ENCODE assay signal across 19 cellular contexts in genomic region chr5:105735704-105736103, GRCh38.
DNase-seq lines count a peak whose midpoint lies in the region; ATAC-seq and TF ChIP-seq lines count a peak whose summit lies in the region.
"Had no signal": no experiment of that assay in that cellular context is flagged by ENCODE, and none has a peak within 500 bp of the region (broad histone marks: within the 10 kb centered on the region; RNA-seq: fewer than 3 reads in every experiment).

No MANE protein-coding gene starts in this region.

- no peak for ATAC-seq in HG03457 (IDR thresholded peaks at IDR 0.05; ENCODE audit: unreplicated experiment)
- ATAC-seq in stimulated activated memory B cell treated with anti-CD40 and anti-IgM and Interleukin-4, amounts not matched to agents 10 μg/mL and 1 μg/mL and 100 μg/mL, for 72 hours = no peak
- ATAC-seq: A549 had no signal

- H3K27me3 ChIP-seq in brain microvascular endothelial cell (replicated peaks) = no peaks in the 10 kb centered on the region
- H3K27me3 ChIP-seq: BE2C had no signal

- no peak overlapping the region for H3K4me3 Mint-ChIP-seq in stimulated activated memory B cell treated with anti-CD40 and anti-IgM and Interleukin-4, amounts not matched to agents 10 μg/mL and 1 μg/mL and 100 μg/mL, for 72 hours
- H3K4me3 Mint-ChIP-seq: CD4-positive, alpha-beta memory T cell; H9 had no signal

- no peak overlapping the region for H3K4me3 ChIP-seq in brain microvascular endothelial cell (ENCODE audit: low read depth, low read length)
- H3K4me3 ChIP-seq: A549 had no signal

- no peak overlapping the region for H3K27ac ChIP-seq in brain microvascular endothelial cell
- H3K27ac ChIP-seq: A549, C4-2B, HL-60 had no signal

- no peaks in the 10 kb centered on the region for H3K4me1 Mint-ChIP-seq in stimulated activated memory B cell treated with anti-CD40 and anti-IgM and Interleukin-4, amounts not matched to agents 10 μg/mL and 1 μg/mL and 100 μg/mL, for 72 hours
- H3K4me1 Mint-ChIP-seq: CD4-positive, alpha-beta memory T cell had no signal

- in situ Hi-C loops in brain microvascular endothelial cell (cut with HindIII; ENCODE audit: low pct_ligation_motif_present, low sequenced_read_pairs) = no loop called here

- DNase-seq in OCI-M1 (lab: John Stamatoyannopoulos, UW) = peak; percentile 42
- DNase-seq in brain microvascular endothelial cell = peak; percentile 37
- DNase-seq in fibroblast of peridontal ligament (ENCODE audit: extremely low read depth) = peak; percentile 53
- DNase-seq in stromal cell of bone marrow (ENCODE audit: low read depth) = peak; percentile 2
- no peak for DNase-seq in activated CD4-positive, alpha-beta T cell treated with anti-CD3 and anti-CD28 coated beads for 1 hour
- DNase-seq in middle frontal gyrus (ENCODE audit: extremely low spot score, low spot score) = no peak
- DNase-seq: BE2C; CD4-positive, alpha-beta memory T cell; DMS153; DMS79 treated with DMSO at 0.1 percent for 48 hours; EL; GDM1; GOT3; H9 had no signal

- H3K27ac Mint-ChIP-seq in stimulated activated memory B cell treated with anti-CD40 and anti-IgM and Interleukin-4, amounts not matched to agents 10 μg/mL and 1 μg/mL and 100 μg/mL, for 72 hours = no peak overlapping the region
- H3K27ac Mint-ChIP-seq: CD4-positive, alpha-beta memory T cell; H9 had no signal

- no peaks in the 10 kb centered on the region for H3K27me3 Mint-ChIP-seq in stimulated activated memory B cell treated with anti-CD40 and anti-IgM and Interleukin-4, amounts not matched to agents 10 μg/mL and 1 μg/mL and 100 μg/mL, for 72 hours
- H3K27me3 Mint-ChIP-seq: CD4-positive, alpha-beta memory T cell had no signal

- no peaks in the 10 kb centered on the region for H3K36me3 ChIP-seq in brain microvascular endothelial cell (replicated peaks)
- H3K36me3 ChIP-seq: BE2C had no signal

- no peaks in the 10 kb centered on the region for H3K36me3 Mint-ChIP-seq in stimulated activated memory B cell treated with anti-CD40 and anti-IgM and Interleukin-4, amounts not matched to agents 10 μg/mL and 1 μg/mL and 100 μg/mL, for 72 hours
- H3K36me3 Mint-ChIP-seq: CD4-positive, alpha-beta memory T cell had no signal

- TF ChIP-seq CTCF in brain microvascular endothelial cell (IDR thresholded peaks at IDR 0.05; ENCODE audit: low read depth, low read length, missing control alignments) = no peak

- H3K9me3 Mint-ChIP-seq in stimulated activated memory B cell treated with anti-CD40 and anti-IgM and Interleukin-4, amounts not matched to agents 10 μg/mL and 1 μg/mL and 100 μg/mL, for 72 hours = peaks cover 4% of the 10 kb centered on the region
- H3K9me3 Mint-ChIP-seq: H9 had no signal

Comparison
In these comparisons a context has a peak if more than half of its experiments do, and no peak if none do; other contexts are left out.
1. DNase-seq: peak in OCI-M1 (single experiment), brain microvascular endothelial cell (single experiment), fibroblast of peridontal ligament (single experiment) and stromal cell of bone marrow (single experiment); none in activated CD4-positive, alpha-beta T cell treated with anti-CD3 and anti-CD28 coated beads for 1 hour (single experiment) and middle frontal gyrus (single experiment).